9 cellular contexts compared by ENCODE assay signal in the genomic region with DNA sequence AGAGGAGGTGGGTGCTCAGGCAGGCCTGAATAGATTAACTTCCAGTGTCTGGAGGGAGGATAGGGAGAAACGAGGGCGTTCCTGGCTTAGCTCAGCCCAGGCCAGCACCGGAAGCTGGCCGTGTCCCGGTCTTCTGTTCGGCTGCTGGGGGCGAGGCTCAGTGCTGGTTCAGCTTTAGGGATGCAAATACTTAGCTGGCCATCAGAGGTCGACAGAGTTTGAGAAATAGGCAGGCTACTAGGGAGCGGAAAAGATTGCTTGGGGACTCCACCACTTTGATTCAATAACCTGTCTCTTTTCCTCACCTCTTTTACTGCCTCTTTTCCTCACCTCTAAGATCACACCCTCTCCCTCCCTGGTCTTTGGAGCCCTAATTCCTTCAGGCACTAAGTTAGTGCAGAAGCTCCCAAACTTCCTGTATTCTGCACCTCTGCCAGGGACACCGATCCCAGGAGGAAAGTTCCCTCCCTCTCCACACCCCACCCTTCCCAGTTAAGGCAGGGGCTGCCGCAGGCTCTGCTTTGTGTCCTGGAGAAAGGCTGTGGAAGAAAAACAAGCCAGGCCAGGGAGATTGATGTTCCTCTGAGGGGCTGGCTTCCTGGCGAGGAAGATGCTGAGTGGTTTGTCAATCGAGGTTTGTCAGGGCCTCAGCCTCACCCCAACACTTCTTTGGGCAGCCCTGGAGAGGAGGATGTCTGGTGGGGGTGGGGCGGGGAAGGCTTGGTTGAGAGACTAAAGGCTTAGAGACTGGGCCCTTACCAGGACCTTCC. TPM values are rescaled to one million over a fixed set of nuclear protein-coding genes. Genes with fewer than 3 reads are reported as not detected.
DNase-seq lines count a peak whose midpoint lies in the region; ATAC-seq, FAIRE-seq and TF ChIP-seq lines count a peak whose summit lies in the region.
"Had no signal": no experiment of that assay in that cellular context is flagged by ENCODE, and none has a peak within 500 bp of the region (broad histone marks: within the 10 kb centered on the region; RNA-seq: fewer than 3 reads in every experiment).

No MANE protein-coding gene starts in this region.

- 18% methylated on average over 11 of the region's 14 CpGs for WGBS in right lobe of liver (ENCODE audit: insufficient coverage, low coverage, low lambda C conversion rate, missing lambda C conversion rate)

- ATAC-seq in GM21360 (IDR thresholded peaks at IDR 0.05; ENCODE audit: unreplicated experiment) (peak; percentile 65), right lobe of liver (peak; percentile 85 to 94 (median 86)), GM21381 (IDR thresholded peaks at IDR 0.05; ENCODE audit: unreplicated experiment) (no peak), HG03571 (IDR thresholded peaks at IDR 0.05; ENCODE audit: unreplicated experiment) (no peak)

- no peaks in the 10 kb centered on the region for H3K36me3 ChIP-seq in bronchial epithelial cell (ENCODE audit: control insufficient read depth, insufficient read depth, low read length)
- no peaks in the 10 kb centered on the region for H3K36me3 ChIP-seq in right lobe of liver

- FAIRE-seq in bronchial epithelial cell (lab: Jason Lieb, UNC): no peak
- FAIRE-seq: TTC549 had no signal

- H3K4me3 ChIP-seq in bronchial epithelial cell (ENCODE audit: low read depth, low read length) (no peak overlapping the region), right lobe of liver (no peak overlapping the region)

- TF ChIP-seq POLR2A in right lobe of liver (IDR thresholded peaks at IDR 0.05): no peak

- intact Hi-C loops in right lobe of liver (cut with DNase I): loop anchor here (5.0 to 10.0 kb wide), 3 partner anchors 242 to 562 kb away; no protein-coding TSS in a partner anchor

- H3K27me3 ChIP-seq in bronchial epithelial cell (ENCODE audit: control insufficient read depth, insufficient read depth, low read length) (no peaks in the 10 kb centered on the region), right lobe of liver (peaks cover 0 to 8% of the 10 kb centered on the region in 2 donors)

- DNase-seq in DMS79 (lab: John Stamatoyannopoulos, UW) (peak; percentile 5), NCI-H226 (peak; percentile 52), bronchial epithelial cell (ENCODE audit: low read depth) (no peak), right lobe of liver (peak in 1 of 3 donors; percentile 60)
- DNase-seq in central memory CD4-positive, alpha-beta T cell: no peak

- H3K4me1 ChIP-seq in right lobe of liver: no peaks in the 10 kb centered on the region

- peak; percentile 75 for TF ChIP-seq CTCF in bronchial epithelial cell (IDR thresholded peaks at IDR 0.05; ENCODE audit: insufficient read depth, low read length, severe bottlenecking)
- peak; percentile 52 to 65 (median 59) for TF ChIP-seq CTCF in right lobe of liver (IDR thresholded peaks at IDR 0.05)

- H3K27ac ChIP-seq in right lobe of liver: no peak overlapping the region

- H3K9me3 ChIP-seq in right lobe of liver: no peaks in the 10 kb centered on the region

RNA-seq across cellular contexts. Expression of gene EFNB1, which starts 6.0 kb away (rescaled TPM):
- total RNA-seq in bronchial epithelial cell (117 and 159 TPM in 2 replicates), right lobe of liver (10 to 100 TPM in 3 of 6 experiments, 1 to 10 TPM in 3; 6.1 to 17.4 (median 10.4) TPM)

Comparison
In these comparisons a context has a peak if more than half of its experiments do, and no peak if none do; other contexts are left out.
1. DNase-seq: peak in DMS79 (single experiment) and NCI-H226 (single experiment); none in bronchial epithelial cell (single experiment) and central memory CD4-positive, alpha-beta T cell (single experiment).
2. ATAC-seq: peak in GM21360 (single experiment) and right lobe of liver (4 of 4); none in GM21381 (single experiment) and HG03571 (single experiment).